2 cellular contexts compared by ENCODE assay signal in the genomic region with DNA sequence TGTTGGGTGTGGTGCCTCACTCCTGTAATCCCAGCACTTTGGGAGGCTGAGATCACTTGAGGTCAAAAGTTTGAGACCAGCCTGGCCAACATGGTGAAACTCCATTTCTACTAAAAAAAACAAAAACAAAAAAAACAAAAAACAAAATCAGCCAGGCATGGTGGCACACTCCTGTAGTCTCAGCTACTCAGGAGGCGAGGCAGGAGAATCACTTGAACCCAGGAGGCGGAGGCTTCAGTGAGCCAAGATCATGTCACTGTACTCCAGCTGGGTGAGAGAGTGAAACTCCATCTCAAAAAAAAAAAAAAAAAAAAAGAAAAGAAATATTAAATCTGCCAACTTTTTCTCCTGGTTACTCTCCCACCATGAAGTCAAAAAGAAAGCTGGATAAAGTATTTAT.
DNase-seq lines count a peak whose midpoint lies in the region; ATAC-seq and TF ChIP-seq lines count a peak whose summit lies in the region.
"Not testable (repeated sequence)": the region's sequence is repeated elsewhere in the genome, so short reads cannot be mapped to it uniquely, and the experiment has no call there.

No MANE protein-coding gene starts in this region.

- CTCF ChIA-PET in IMR-90 (lab: Yijun Ruan, JAX): interaction anchor here (0.6 kb wide), 1 partner anchor 202 kb away, joined by 5 read pairs; no protein-coding TSS in a partner anchor

- not testable (repeated sequence) for H3K4me1 ChIP-seq in IMR-90 (ENCODE audit: control insufficient read depth, insufficient read depth, low read length)
- H3K4me1 ChIP-seq in thyroid gland: peaks cover 35 to 36% of the 10 kb centered on the region in 2 donors

- H3K4ac ChIP-seq in IMR-90 (ENCODE audit: low read depth, low read length): not testable (repeated sequence)

- not testable (repeated sequence) for BruUV-seq in IMR-90 (replicated peaks; lab: Mats Ljungman, UMichigan)

- H2BK5ac ChIP-seq in IMR-90 (ENCODE audit: low read depth, low read length, poor library complexity, severe bottlenecking): not testable (repeated sequence)

- dilution Hi-C loops in IMR-90 (cut with HindIII; ENCODE audit: low sequenced_read_pairs, unreplicated experiment): not testable (repeated sequence)

- not testable (repeated sequence) for H4K20me1 ChIP-seq in IMR-90 (ENCODE audit: insufficient read depth, low read length)

- not testable (repeated sequence) for H3K56ac ChIP-seq in IMR-90 (ENCODE audit: extremely low read depth, insufficient read depth, low read length)

- not testable (repeated sequence) for H4K91ac ChIP-seq in IMR-90 (ENCODE audit: insufficient read depth, low read depth, low read length)

- intact Hi-C loops in IMR-90 (cut with micrococcal nuclease); thyroid gland (cut with DNase I): not testable (repeated sequence)

- not testable (repeated sequence) for H3K18ac ChIP-seq in IMR-90 (ENCODE audit: low read depth, low read length)

- not testable (repeated sequence) for H3K27ac ChIP-seq in IMR-90 (ENCODE audit: insufficient read depth, low read length)
- peak overlapping the region; percentile 75 to 84 (median 79) for H3K27ac ChIP-seq in thyroid gland

- H3K9me1 ChIP-seq in IMR-90 (ENCODE audit: insufficient read depth, low read length): not testable (repeated sequence)

- in situ Hi-C loops in IMR-90 (cut with MboI; ENCODE audit: low sequenced_read_pairs): loop anchor here (25.0 kb wide), 2 partner anchors 1112 to 1262 kb away; no protein-coding TSS in a partner anchor

- H2AK5ac ChIP-seq in IMR-90 (ENCODE audit: low read depth, low read length): not testable (repeated sequence)

- not testable (repeated sequence) for H2AK9ac ChIP-seq in IMR-90 (replicated peaks; ENCODE audit: low read depth, low read length, poor library complexity)

- H3K23ac ChIP-seq in IMR-90 (ENCODE audit: low read depth, low read length): not testable (repeated sequence)

- not testable (repeated sequence) for H2BK120ac ChIP-seq in IMR-90 (ENCODE audit: low read depth, low read length)

- H3K27me3 ChIP-seq in IMR-90 (ENCODE audit: control insufficient read depth, insufficient read depth, low read length); thyroid gland: not testable (repeated sequence)

- TF ChIP-seq POLR2A in IMR-90 (IDR thresholded peaks at IDR 0.05; ENCODE audit: low read depth, low read length); thyroid gland (IDR thresholded peaks at IDR 0.05): not testable (repeated sequence)

- not testable (repeated sequence) for H2BK15ac ChIP-seq in IMR-90 (ENCODE audit: low read depth, low read length)

- H4K8ac ChIP-seq in IMR-90 (ENCODE audit: low read depth in 2 of 2, low read length in 2 of 2): not testable (repeated sequence)

- 0 out of 2 replicates have a peak overlapping the region, but pooled peaks have one; percentile 7 for H2BK20ac ChIP-seq in IMR-90 (ENCODE audit: low read depth, low read length)

- not testable (repeated sequence) for DNase-seq in IMR-90
- peak; percentile 63 to 72 for DNase-seq in thyroid gland

- H3K9me3 ChIP-seq in IMR-90 (ENCODE audit: control insufficient read depth, insufficient read depth, low read length); thyroid gland: not testable (repeated sequence)

- H3K14ac ChIP-seq in IMR-90 (replicated peaks; ENCODE audit: low read depth, low read length): not testable (repeated sequence)

- not testable (repeated sequence) for TF ChIP-seq RAD21 in IMR-90 (IDR thresholded peaks at IDR 0.05; ENCODE audit: low read length)

- H2AFZ ChIP-seq in IMR-90 (replicated peaks; ENCODE audit: low read length, poor library complexity): not testable (repeated sequence)

- H3K79me1 ChIP-seq in IMR-90 (ENCODE audit: low read depth in 1 of 2, low read length in 2 of 2): not testable (repeated sequence)

- POLR2A ChIA-PET in IMR-90 (lab: Charles Lee; ENCODE audit: unreplicated experiment): not testable (repeated sequence)

- ATAC-seq in IMR-90 (ENCODE audit: low read depth): not testable (repeated sequence)

- H3K4me2 ChIP-seq in IMR-90 (ENCODE audit: low read depth, low read length): not testable (repeated sequence)

- H3K9ac ChIP-seq in IMR-90 (ENCODE audit: low read depth, low read length): not testable (repeated sequence)

- not testable (repeated sequence) for TF ChIP-seq CTCF in IMR-90 (conservative IDR thresholded peaks at IDR 0.05; ENCODE audit: low read depth, low read length); thyroid gland (IDR thresholded peaks at IDR 0.05)

- WGBS in IMR-90 (ENCODE audit: extremely low coverage in 2 of 2, insufficient read length in 1 of 2), 2 experiments: no CpG with 5 or more reads among the region's 2 CpGs
- 26 to 31% methylated on average over 2 of the region's 2 CpGs for WGBS in thyroid gland, 2 donors

- not testable (repeated sequence) for H4K5ac ChIP-seq in IMR-90 (ENCODE audit: low read depth, low read length)

- not testable (repeated sequence) for H3K36me3 ChIP-seq in IMR-90 (ENCODE audit: control insufficient read depth, insufficient read depth, low read length); thyroid gland

- H3K4me3 ChIP-seq in IMR-90 (ENCODE audit: insufficient read depth, low read depth, low read length); thyroid gland (replicated peaks in 1 of 3): not testable (repeated sequence)
